ENCODE assay signal across 8 cellular contexts in genomic region chr17:75228305-75228704, GRCh38. TPM values are rescaled to one million over a fixed set of nuclear protein-coding genes. Genes with fewer than 3 reads are reported as not detected.
A peak's percentile ranks its signal among the peaks of the same experiment; 100 is the strongest.
DNase-seq lines count a peak whose midpoint lies in the region; ATAC-seq, FAIRE-seq and TF ChIP-seq lines count a peak whose summit lies in the region.
"Had no signal": no experiment of that assay in that cellular context is flagged by ENCODE, and none has a peak within 500 bp of the region (broad histone marks: within the 10 kb centered on the region; RNA-seq: fewer than 3 reads in every experiment).

No MANE protein-coding gene starts in this region.

- ATAC-seq in GM12878 (no peak), HG03108 (IDR thresholded peaks at IDR 0.05; ENCODE audit: unreplicated experiment) (no peak), HG02571 (IDR thresholded peaks at IDR 0.05; ENCODE audit: unreplicated experiment) (no peak)
- no peak for ATAC-seq in effector memory CD8-positive, alpha-beta T cell (replicated peaks)

- H3K4me1 Mint-ChIP-seq in effector memory CD8-positive, alpha-beta T cell (ENCODE audit: low read depth in 2 of 2) = no peaks in the 10 kb centered on the region
- H3K4me1 Mint-ChIP-seq: neural crest cell had no signal

- H3K4me3 ChIP-seq in BLaER1 (no peak overlapping the region), GM12878 (no peak overlapping the region)

- TF ChIP-seq RAD21 in GM12878 (IDR thresholded peaks at IDR 0.05; ENCODE audit: insufficient read depth, low read depth, low read length) = no peak

- CTCF ChIA-PET in GM12878 (lab: Yijun Ruan, JAX) = interaction anchor here (0.8 to 1.3 kb wide), 3 partner anchors 14 to 238 kb away, joined by 3 to 5 read pairs (median 3); no protein-coding TSS in a partner anchor

- no peak overlapping the region for H3K27ac Mint-ChIP-seq in effector memory CD8-positive, alpha-beta T cell

- no peaks in the 10 kb centered on the region for H3K9me3 Mint-ChIP-seq in effector memory CD8-positive, alpha-beta T cell
- H3K9me3 Mint-ChIP-seq: neural crest cell had no signal

- H3K9ac ChIP-seq in BLaER1 = peak overlapping the region; percentile 50; the same call in 1 of the 2 replicates
- no peak overlapping the region for H3K9ac ChIP-seq in GM12878 (ENCODE audit: control insufficient read depth, insufficient read depth, low read length)

- H3K27me3 Mint-ChIP-seq in effector memory CD8-positive, alpha-beta T cell = no peaks in the 10 kb centered on the region

- in situ Hi-C loops in GM12878 (cut with MboI) = no loop called here

- H3K27ac ChIP-seq in BLaER1 (peak overlapping the region; percentile 64), GM12878 (ENCODE audit: control insufficient read depth, insufficient read depth) (no peak overlapping the region)

- no peak for TF ChIP-seq POLR2A in GM12878 (IDR thresholded peaks at IDR 0.05; ENCODE audit: low read depth, low read length)

- SMC1A ChIA-PET in GM12878 (lab: Charles Lee; ENCODE audit: uncharacterized antibody, unreplicated experiment) = no interaction called here

- DNase-seq in GM12878 (ENCODE audit: low read depth, low spot score) (no peak), midbrain (lab: John Stamatoyannopoulos, UW) (peak; percentile 46)
- no peak for DNase-seq in effector memory CD8-positive, alpha-beta T cell
- DNase-seq: NCI-H510A treated with DMSO at 0.1 percent for 48 hours had no signal

- H3K27me3 ChIP-seq in BLaER1 (no peaks in the 10 kb centered on the region), GM12878 (replicated peaks in 1 of 2; ENCODE audit: control insufficient read depth in 2 of 2, insufficient read depth in 2 of 2, low read length in 1 of 2) (no peaks in the 10 kb centered on the region)

- POLR2A ChIA-PET in GM12878 (lab: Charles Lee) = interaction anchor here (1.0 to 1.4 kb wide), 2 partner anchors 15 to 33 kb away, joined by 3 to 5 read pairs; partner anchors contain the start of genes GGA3 and MRPS7

- 48% methylated on average over 2 of the region's 2 CpGs for WGBS in GM12878 (ENCODE audit: insufficient coverage, insufficient replicate concordance, low lambda C conversion rate, missing lambda C conversion rate)

- H3K4me2 ChIP-seq in BLaER1 (peak overlapping the region; percentile 72), GM12878 (ENCODE audit: control insufficient read depth, insufficient read depth) (no peak overlapping the region)

- H2AFZ ChIP-seq in GM12878 (ENCODE audit: control insufficient read depth, low read depth, low read length) = no peak overlapping the region

- BruUV-seq in GM12878 (replicated peaks; lab: Mats Ljungman, UMichigan) = TSS peak; percentile 31

- RAD21 ChIA-PET in GM12878 (lab: Charles Lee; ENCODE audit: unreplicated experiment) = interaction anchor here (0.5 kb wide), 1 partner anchor 56 kb away, joined by 3 read pairs; no protein-coding TSS in a partner anchor

- H3K79me2 ChIP-seq in GM12878 (ENCODE audit: control insufficient read depth, insufficient read depth, low read length) = no peaks in the 10 kb centered on the region

- TF ChIP-seq EP300 in GM12878 (IDR thresholded peaks at IDR 0.05; ENCODE audit: borderline replicate concordance in 1 of 2, control insufficient read depth in 1 of 2, low read depth in 2 of 2, low read length in 2 of 2) = no peak

- no peak for TF ChIP-seq CTCF in GM12878 (IDR thresholded peaks at IDR 0.05 in 2 of 3, conservative IDR thresholded peaks at IDR 0.05 in 1 of 3; ENCODE audit: control insufficient read depth in 2 of 3, extremely low read depth in 1 of 3, insufficient read depth in 1 of 3, low read depth in 3 of 3, low read length in 3 of 3)

- H3K36me3 ChIP-seq in BLaER1 (peaks cover 99% of the 10 kb centered on the region), GM12878 (ENCODE audit: control insufficient read depth in 2 of 2, insufficient read depth in 2 of 2, low read length in 1 of 2) (peaks cover 39 to 40% of the 10 kb centered on the region in 2 experiments)

- H3K9me3 ChIP-seq in BLaER1 = no peaks in the 10 kb centered on the region
- H3K9me3 ChIP-seq in GM12878 (replicated peaks; ENCODE audit: control insufficient read depth, insufficient read depth, low read length) = no peaks in the 10 kb centered on the region

- peaks cover 24% of the 10 kb centered on the region for H3K4me1 ChIP-seq in BLaER1
- H3K4me1 ChIP-seq in GM12878 (ENCODE audit: control insufficient read depth, insufficient read depth, low read length) = no peaks in the 10 kb centered on the region

- H4K20me1 ChIP-seq in BLaER1 (peaks cover 27% of the 10 kb centered on the region), GM12878 (ENCODE audit: control insufficient read depth, insufficient read depth) (no peaks in the 10 kb centered on the region)

- no peak overlapping the region for H3K4me3 Mint-ChIP-seq in effector memory CD8-positive, alpha-beta T cell
- H3K4me3 Mint-ChIP-seq: neural crest cell had no signal

- H3K36me3 Mint-ChIP-seq in effector memory CD8-positive, alpha-beta T cell (ENCODE audit: insufficient read depth) = peaks cover 45% of the 10 kb centered on the region

- intact Hi-C loops in GM12878 (cut with micrococcal nuclease; ENCODE audit: unreplicated experiment) = no loop called here

- FAIRE-seq in GM12878 (lab: Jason Lieb, UNC) = no peak

RNA-seq across cellular contexts. Expression of gene NUP85, which starts 22.8 kb away (rescaled TPM):
- total RNA-seq in GM12878 (2013; cell fraction: nucleolus; rRNA removed) = 89.4 and 98.6 TPM in 2 replicates
- 47.1 and 57.8 TPM in 2 replicates for total RNA-seq in GM12878 (2014; rRNA removed)
- total RNA-seq in GM12878 (2014; rRNA removed; fragmentation: Illumina TruSeq; extraction: Trizol) = 52.9 and 54.0 TPM in 2 replicates
- 82.5 and 97.9 TPM in 2 replicates for total RNA-seq in GM12878 (2021)
- polyA plus RNA-seq in GM12878 (2011; ENCODE audit: low read depth) = 58.6 TPM
- 80.8 and 92.9 TPM in 2 replicates for polyA plus RNA-seq in GM12878 (2011; rRNA removed)
- polyA plus RNA-seq in GM12878 (2011; cell fraction: cytosol; rRNA removed) = 112 and 130 TPM in 2 replicates
- polyA plus RNA-seq in GM12878 (2011; cell fraction: nucleus; rRNA removed) = 362 and 389 TPM in 2 replicates
- 37.7 and 46.3 TPM in 2 replicates for polyA plus RNA-seq in GM12878 (2012)
- polyA plus RNA-seq in GM12878 (2014; fragmentation: Illumina TruSeq; extraction: Trizol) = 59.6 and 65.9 TPM in 2 replicates
- 100 to 1,000 TPM; 127 to 135 TPM for polyA plus RNA-seq in GM12878 (2014; fragmentation: Nextera tagmentation; extraction: Ambion mirVana)
- polyA plus RNA-seq in GM12878 (2014; rRNA removed) = 83.2 and 87.8 TPM in 2 replicates
- 100 to 1,000 TPM; 103 to 104 TPM for polyA plus RNA-seq in GM12878 (2016; fragmentation: Nextera tagmentation; extraction: Ambion mirVana)
- polyA minus RNA-seq in GM12878 (2011; rRNA and poly(A)+ RNA removed) = 80.2 and 80.8 TPM in 2 replicates
- polyA minus RNA-seq in GM12878 (2011; cell fraction: cytosol; rRNA and poly(A)+ RNA removed) = 24.1 and 34.9 TPM in 2 replicates
- polyA minus RNA-seq in GM12878 (2011; cell fraction: nucleus; rRNA and poly(A)+ RNA removed) = 54.2 and 98.1 TPM in 2 replicates

RNA-seq across cellular contexts. Expression of gene GGA3, which starts 33.1 kb away (rescaled TPM):
- 70.6 and 92.6 TPM in 2 replicates for total RNA-seq in GM12878 (2013; cell fraction: nucleolus; rRNA removed)
- total RNA-seq in GM12878 (2014; rRNA removed) (19.6 and 20.7 TPM in 2 replicates), GM12878 (2014; rRNA removed; fragmentation: Illumina TruSeq; extraction: Trizol) (13.5 and 14.3 TPM in 2 replicates), GM12878 (2021) (52.1 and 57.5 TPM in 2 replicates)
- 34.9 TPM for polyA plus RNA-seq in GM12878 (2011; ENCODE audit: low read depth)
- polyA plus RNA-seq in GM12878 (2011; rRNA removed) (26.2 and 34.9 TPM in 2 replicates), GM12878 (2014; fragmentation: Illumina TruSeq; extraction: Trizol) (31.7 and 41.3 TPM in 2 replicates), GM12878 (2014; fragmentation: Nextera tagmentation; extraction: Ambion mirVana) (1 to 10 TPM; 7.0 to 8.1 TPM), GM12878 (2014; rRNA removed) (36.4 and 40.2 TPM in 2 replicates), GM12878 (2016; fragmentation: Nextera tagmentation; extraction: Ambion mirVana) (10 to 100 TPM; 33.0 to 36.3 TPM)
- 25.9 and 26.0 TPM in 2 replicates for polyA plus RNA-seq in GM12878 (2011; cell fraction: cytosol; rRNA removed)
- polyA plus RNA-seq in GM12878 (2011; cell fraction: nucleus; rRNA removed) = 244 and 300 TPM in 2 replicates
- 51.0 and 62.2 TPM in 2 replicates for polyA plus RNA-seq in GM12878 (2012)
- 50.4 and 73.4 TPM in 2 replicates for polyA minus RNA-seq in GM12878 (2011; rRNA and poly(A)+ RNA removed)
- polyA minus RNA-seq in GM12878 (2011; cell fraction: cytosol; rRNA and poly(A)+ RNA removed) = 9.0 and 14.0 TPM in 2 replicates
- 39.3 and 49.0 TPM in 2 replicates for polyA minus RNA-seq in GM12878 (2011; cell fraction: nucleus; rRNA and poly(A)+ RNA removed)

RNA-seq across cellular contexts. Expression of gene MRPS7, which starts 33.4 kb away (rescaled TPM):
- 40.8 and 41.5 TPM in 2 replicates for total RNA-seq in GM12878 (2013; cell fraction: nucleolus; rRNA removed)
- 105 and 117 TPM in 2 replicates for total RNA-seq in GM12878 (2014; rRNA removed)
- total RNA-seq in GM12878 (2014; rRNA removed; fragmentation: Illumina TruSeq; extraction: Trizol) = 89.6 and 101 TPM in 2 replicates
- total RNA-seq in GM12878 (2021) = 88.4 and 89.2 TPM in 2 replicates
- 40.9 TPM for polyA plus RNA-seq in GM12878 (2011; ENCODE audit: low read depth)
- polyA plus RNA-seq in GM12878 (2011; rRNA removed) = 73.6 and 89.7 TPM in 2 replicates
- 90.3 and 94.2 TPM in 2 replicates for polyA plus RNA-seq in GM12878 (2011; cell fraction: cytosol; rRNA removed)
- 68.9 and 73.0 TPM in 2 replicates for polyA plus RNA-seq in GM12878 (2011; cell fraction: nucleus; rRNA removed)
- polyA plus RNA-seq in GM12878 (2012) = 50.5 and 55.2 TPM in 2 replicates
- 71.2 and 101 TPM in 2 replicates for polyA plus RNA-seq in GM12878 (2014; fragmentation: Illumina TruSeq; extraction: Trizol)
- 100 to 1,000 TPM; 161 to 209 TPM for polyA plus RNA-seq in GM12878 (2014; fragmentation: Nextera tagmentation; extraction: Ambion mirVana)
- 93.2 and 108 TPM in 2 replicates for polyA plus RNA-seq in GM12878 (2014; rRNA removed)
- polyA plus RNA-seq in GM12878 (2016; fragmentation: Nextera tagmentation; extraction: Ambion mirVana) = 100 to 1,000 TPM; 207 to 217 TPM
- 44.1 and 47.2 TPM in 2 replicates for polyA minus RNA-seq in GM12878 (2011; rRNA and poly(A)+ RNA removed)
- 16.8 and 20.8 TPM in 2 replicates for polyA minus RNA-seq in GM12878 (2011; cell fraction: cytosol; rRNA and poly(A)+ RNA removed)
- 26.8 and 39.8 TPM in 2 replicates for polyA minus RNA-seq in GM12878 (2011; cell fraction: nucleus; rRNA and poly(A)+ RNA removed)

RNA-seq across cellular contexts. Expression of gene MIF4GD, which starts 42.7 kb away (rescaled TPM):
- 10.9 and 13.8 TPM in 2 replicates for total RNA-seq in GM12878 (2013; cell fraction: nucleolus; rRNA removed)
- 43.9 and 44.3 TPM in 2 replicates for total RNA-seq in GM12878 (2014; rRNA removed)
- total RNA-seq in GM12878 (2014; rRNA removed; fragmentation: Illumina TruSeq; extraction: Trizol) = 22.8 and 23.4 TPM in 2 replicates
- total RNA-seq in GM12878 (2021) = 40.0 and 45.6 TPM in 2 replicates
- 30.0 TPM for polyA plus RNA-seq in GM12878 (2011; ENCODE audit: low read depth)
- 49.8 and 66.1 TPM in 2 replicates for polyA plus RNA-seq in GM12878 (2011; rRNA removed)
- polyA plus RNA-seq in GM12878 (2011; cell fraction: cytosol; rRNA removed) = 94.7 and 108 TPM in 2 replicates
- 65.0 and 80.8 TPM in 2 replicates for polyA plus RNA-seq in GM12878 (2011; cell fraction: nucleus; rRNA removed)
- 33.3 and 39.1 TPM in 2 replicates for polyA plus RNA-seq in GM12878 (2012)
- polyA plus RNA-seq in GM12878 (2014; fragmentation: Illumina TruSeq; extraction: Trizol) = 20.4 and 42.0 TPM in 2 replicates
- 10 to 100 TPM; 94.7 to 96.2 TPM for polyA plus RNA-seq in GM12878 (2014; fragmentation: Nextera tagmentation; extraction: Ambion mirVana)
- 49.6 and 57.0 TPM in 2 replicates for polyA plus RNA-seq in GM12878 (2014; rRNA removed)
- 10 to 100 TPM; 63.3 to 69.4 TPM for polyA plus RNA-seq in GM12878 (2016; fragmentation: Nextera tagmentation; extraction: Ambion mirVana)
- polyA minus RNA-seq in GM12878 (2011; rRNA and poly(A)+ RNA removed) = 47.0 and 62.1 TPM in 2 replicates
- 17.5 and 19.3 TPM in 2 replicates for polyA minus RNA-seq in GM12878 (2011; cell fraction: cytosol; rRNA and poly(A)+ RNA removed)
- polyA minus RNA-seq in GM12878 (2011; cell fraction: nucleus; rRNA and poly(A)+ RNA removed) = 10.2 and 17.5 TPM in 2 replicates

RNA-seq across cellular contexts. Expression of gene SUMO2, which starts 45.5 kb away (rescaled TPM):
- total RNA-seq in GM12878 (2013; cell fraction: nucleolus; rRNA removed) = 19.8 and 21.3 TPM in 2 replicates
- 163 and 207 TPM in 2 replicates for total RNA-seq in GM12878 (2014; rRNA removed)
- 312 and 322 TPM in 2 replicates for total RNA-seq in GM12878 (2014; rRNA removed; fragmentation: Illumina TruSeq; extraction: Trizol)
- total RNA-seq in GM12878 (2021) = 506 and 514 TPM in 2 replicates
- 65.4 TPM for polyA plus RNA-seq in GM12878 (2011; ENCODE audit: low read depth)
- polyA plus RNA-seq in GM12878 (2011; rRNA removed) = 603 and 801 TPM in 2 replicates
- polyA plus RNA-seq in GM12878 (2011; cell fraction: cytosol; rRNA removed) = 90.6 and 121 TPM in 2 replicates
- polyA plus RNA-seq in GM12878 (2011; cell fraction: nucleus; rRNA removed) = 80.5 and 124 TPM in 2 replicates
- polyA plus RNA-seq in GM12878 (2012) = 224 and 225 TPM in 2 replicates
- 265 and 335 TPM in 2 replicates for polyA plus RNA-seq in GM12878 (2014; fragmentation: Illumina TruSeq; extraction: Trizol)
- polyA plus RNA-seq in GM12878 (2014; fragmentation: Nextera tagmentation; extraction: Ambion mirVana) = 100 to 1,000 TPM; 709 to 767 TPM
- polyA plus RNA-seq in GM12878 (2014; rRNA removed) = 232 and 249 TPM in 2 replicates
- polyA plus RNA-seq in GM12878 (2016; fragmentation: Nextera tagmentation; extraction: Ambion mirVana) = 100 to 1,000 TPM; 755 to 803 TPM
- 63.9 and 102 TPM in 2 replicates for polyA minus RNA-seq in GM12878 (2011; rRNA and poly(A)+ RNA removed)
- 148 and 173 TPM in 2 replicates for polyA minus RNA-seq in GM12878 (2011; cell fraction: cytosol; rRNA and poly(A)+ RNA removed)
- 13.5 and 14.2 TPM in 2 replicates for polyA minus RNA-seq in GM12878 (2011; cell fraction: nucleus; rRNA and poly(A)+ RNA removed)
